ENCODE assay signal across 8 cellular contexts in the genomic region with DNA sequence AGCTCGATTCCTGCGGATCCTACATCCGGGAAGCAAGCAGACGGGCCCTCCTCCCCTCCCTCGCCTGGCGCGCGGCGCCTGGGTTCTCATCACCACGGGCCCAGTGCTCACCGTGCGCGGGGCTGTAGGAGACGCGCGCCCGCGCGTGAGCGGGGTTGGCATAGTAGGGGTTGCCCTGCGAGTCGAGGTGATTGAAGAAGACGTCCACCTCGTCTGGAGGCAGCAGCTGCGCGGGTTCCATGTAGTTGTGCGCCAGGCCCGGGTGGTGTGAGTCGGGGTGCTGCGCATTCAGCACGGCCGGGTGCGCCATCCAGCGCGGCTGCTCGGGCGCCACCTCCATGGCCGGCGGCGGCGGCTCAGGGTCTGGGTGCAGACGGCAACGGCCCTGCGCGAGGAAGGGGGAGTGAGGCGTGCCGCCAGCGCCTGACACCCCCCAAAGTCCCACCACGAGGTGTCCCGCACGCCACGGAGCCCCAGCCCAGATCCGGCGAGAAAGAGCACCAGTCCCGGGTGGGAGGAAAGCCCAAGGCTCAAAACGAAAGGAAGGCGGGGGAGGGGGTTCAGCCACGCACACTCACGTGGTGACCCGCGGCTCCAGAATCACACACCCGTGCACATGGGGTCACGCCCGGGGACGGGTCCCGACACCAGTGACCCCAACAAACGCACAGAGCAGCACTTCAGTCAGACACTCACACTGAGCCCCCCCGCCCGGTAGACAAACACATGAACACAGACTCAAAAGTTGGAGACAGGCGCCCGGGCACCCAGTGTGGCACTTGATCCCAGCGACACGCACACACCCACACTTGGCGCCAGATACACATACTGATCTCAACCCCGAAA.
DNase-seq lines count a peak whose midpoint lies in the region; ATAC-seq, FAIRE-seq and TF ChIP-seq lines count a peak whose summit lies in the region.

No MANE protein-coding gene starts in this region.

- peak overlapping the region; percentile 75 for H3K4me3 Mint-ChIP-seq in activated naive CD8-positive, alpha-beta T cell treated with anti-CD3 and anti-CD28 coated beads, Interleukin-2, amount 50 U/mL, for 24 hours

- H3K4me3 ChIP-seq in HL-60 (replicated peaks; ENCODE audit: insufficient read depth, low read length) = peak overlapping the region; percentile 65
- peak overlapping the region; percentile 50 for H3K4me3 ChIP-seq in iPS-18c (ENCODE audit: insufficient read depth, low read depth, low read length)

- DNase-seq in HL-60 (ENCODE audit: low read depth in 1 of 2, low spot score in 1 of 2) = peak in 1 of 2 experiments; percentile 27
- DNase-seq in activated naive CD8-positive, alpha-beta T cell treated with anti-CD3 and anti-CD28 coated beads, Interleukin-2, amount 50 U/mL, for 24 hours = peak; percentile 25
- peak; percentile 46 for DNase-seq in stimulated activated CD8-positive, alpha-beta memory T cell treated with anti-CD3 and anti-CD28 coated beads, Interleukin-4, amount 100 ng/mL, for 48 hours
- no peak for DNase-seq in NK-92 (lab: John Stamatoyannopoulos, UW; ENCODE audit: unreplicated experiment)
- DNase-seq in GM19239 (ENCODE audit: insufficient read length, low spot score) = no peak

- no peak for TF ChIP-seq CTCF in C4-2B (conservative IDR thresholded peaks at IDR 0.05)
- no peak for TF ChIP-seq CTCF in HL-60 (IDR thresholded peaks at IDR 0.05; ENCODE audit: insufficient read depth, low read length)

- H3K27me3 ChIP-seq in HL-60 (ENCODE audit: insufficient read depth, poor library complexity, severe bottlenecking) = no peaks in the 10 kb centered on the region

- peaks cover 80% of the 10 kb centered on the region for H3K27me3 Mint-ChIP-seq in activated naive CD8-positive, alpha-beta T cell treated with anti-CD3 and anti-CD28 coated beads, Interleukin-2, amount 50 U/mL, for 24 hours

- H3K27ac ChIP-seq in C4-2B (peak overlapping the region; percentile 99), HL-60 (replicated peaks) (peak overlapping the region; percentile 37)

- ATAC-seq in activated naive CD8-positive, alpha-beta T cell treated with anti-CD3 and anti-CD28 coated beads, Interleukin-2, amount 50 U/mL, for 24 hours = no peak
- ATAC-seq in HG03108 (IDR thresholded peaks at IDR 0.05; ENCODE audit: unreplicated experiment) = no peak

- H3K9me3 ChIP-seq in iPS-18c (ENCODE audit: control insufficient read depth, insufficient read depth, low read length) = peaks cover 2% of the 10 kb centered on the region

- no peaks in the 10 kb centered on the region for H3K9me3 Mint-ChIP-seq in activated naive CD8-positive, alpha-beta T cell treated with anti-CD3 and anti-CD28 coated beads, Interleukin-2, amount 50 U/mL, for 24 hours

- H3K27ac Mint-ChIP-seq in activated naive CD8-positive, alpha-beta T cell treated with anti-CD3 and anti-CD28 coated beads, Interleukin-2, amount 50 U/mL, for 24 hours = no peak overlapping the region

- peaks cover 35% of the 10 kb centered on the region for H3K4me1 Mint-ChIP-seq in activated naive CD8-positive, alpha-beta T cell treated with anti-CD3 and anti-CD28 coated beads, Interleukin-2, amount 50 U/mL, for 24 hours

- no peak for FAIRE-seq in GM19239 (lab: Jason Lieb, UNC)

- no peaks in the 10 kb centered on the region for H3K36me3 Mint-ChIP-seq in activated naive CD8-positive, alpha-beta T cell treated with anti-CD3 and anti-CD28 coated beads, Interleukin-2, amount 50 U/mL, for 24 hours (ENCODE audit: low read depth)

Comparison
In these comparisons a context has a peak if more than half of its experiments do, and no peak if none do; other contexts are left out.
1. DNase-seq: peak in activated naive CD8-positive, alpha-beta T cell treated with anti-CD3 and anti-CD28 coated beads, Interleukin-2, amount 50 U/mL, for 24 hours (single experiment) and stimulated activated CD8-positive, alpha-beta memory T cell treated with anti-CD3 and anti-CD28 coated beads, Interleukin-4, amount 100 ng/mL, for 48 hours (single experiment); none in NK-92 (single experiment) and GM19239 (single experiment).